In genomic region chr9:118595719-118596305, GRCh38 we compare ENCODE assay signal across 8 cellular contexts.
DNase-seq lines count a peak whose midpoint lies in the region; ATAC-seq and TF ChIP-seq lines count a peak whose summit lies in the region.

No MANE protein-coding gene starts in this region.

- no peak overlapping the region for H3K9ac ChIP-seq in H9 (ENCODE audit: extremely low read depth, insufficient read length, low read length)

- no peaks in the 10 kb centered on the region for H3K4me1 ChIP-seq in H9 (ENCODE audit: insufficient read depth, low read length)
- no peaks in the 10 kb centered on the region for H3K4me1 ChIP-seq in OCI-LY7 (ENCODE audit: insufficient read depth, low read length, poor library complexity, severe bottlenecking)

- no peaks in the 10 kb centered on the region for H3K23me2 ChIP-seq in H9 (ENCODE audit: insufficient read length, low read depth, low read length, poor library complexity, severe bottlenecking)

- H3K9me3 ChIP-seq in H9 (ENCODE audit: control insufficient read depth, low read depth, low read length), result no peaks in the 10 kb centered on the region
- no peaks in the 10 kb centered on the region for H3K9me3 ChIP-seq in OCI-LY7 (ENCODE audit: low read length)

- no TSS peak for BruUV-seq in OCI-LY7 (replicated peaks; lab: Mats Ljungman, UMichigan)

- WGBS in H9 (ENCODE audit: extremely low coverage, insufficient read length, low lambda C conversion rate), result no CpG with 5 or more reads among the region's 3 CpGs

- no peak overlapping the region for H2BK12ac ChIP-seq in H9 (ENCODE audit: insufficient read length, low read depth, low read length)

- H3K4me3 Mint-ChIP-seq in H9 (no peak overlapping the region), T-cell (no peak overlapping the region)
- H3K4me3 Mint-ChIP-seq in activated CD4-positive, alpha-beta T cell treated with anti-CD3 and anti-CD28 coated beads, Interleukin-2, amount 10 ng/mL, durations not matched to agents 7 days and 5 days, result no peak overlapping the region

- H4K5ac ChIP-seq in H9 (ENCODE audit: insufficient read length, low read depth, low read length), result no peak overlapping the region

- CTCF ChIA-PET in OCI-LY7 (lab: Charles Lee; ENCODE audit: unreplicated experiment) (no interaction called here), T-cell (lab: Charles Lee) (no interaction called here)
- CTCF ChIA-PET in activated CD4-positive, alpha-beta T cell treated with anti-CD3 and anti-CD28 coated beads, Interleukin-2, amount 10 ng/mL, durations not matched to agents 7 days and 5 days (lab: Charles Lee), result no interaction called here

- no peak overlapping the region for H4K91ac ChIP-seq in H9 (ENCODE audit: insufficient read length, low read depth, low read length)

- H2AK5ac ChIP-seq in H9 (ENCODE audit: insufficient read length, low read length), result no peak overlapping the region

- H2BK15ac ChIP-seq in H9 (ENCODE audit: low read depth, low read length), result no peak overlapping the region

- H3K79me2 ChIP-seq in H9 (ENCODE audit: insufficient read depth, low read length), result no peaks in the 10 kb centered on the region
- no peaks in the 10 kb centered on the region for H3K79me2 ChIP-seq in OCI-LY7 (ENCODE audit: insufficient read depth, low read depth, low read length)

- H2BK20ac ChIP-seq in H9 (ENCODE audit: low read depth, low read length, poor library complexity, severe bottlenecking), result no peak overlapping the region

- no peak overlapping the region for H2AFZ ChIP-seq in H9 (ENCODE audit: low read length)
- H2AFZ ChIP-seq in OCI-LY7 (ENCODE audit: low read length), result no peak overlapping the region

- H2BK120ac ChIP-seq in H9 (ENCODE audit: low read depth, low read length, poor library complexity, severe bottlenecking), result no peak overlapping the region

- H4K8ac ChIP-seq in H9 (replicated peaks; ENCODE audit: insufficient read length, low read depth, low read length), result no peak overlapping the region

- H3K18ac ChIP-seq in H9 (ENCODE audit: insufficient read length, low read depth, low read length), result no peak overlapping the region

- no peaks in the 10 kb centered on the region for H4K20me1 ChIP-seq in H9 (ENCODE audit: control insufficient read depth, insufficient read depth, insufficient read length)
- no peaks in the 10 kb centered on the region for H4K20me1 ChIP-seq in OCI-LY7 (ENCODE audit: insufficient read depth, low read length)

- no peak overlapping the region for H2BK5ac ChIP-seq in H9 (ENCODE audit: insufficient read length, low read length)

- H3K9me3 Mint-ChIP-seq in H9 (no peaks in the 10 kb centered on the region), T-cell (peaks cover 0 to 11% (median 0%) of the 10 kb centered on the region in 3 donors)
- no peaks in the 10 kb centered on the region for H3K9me3 Mint-ChIP-seq in activated CD4-positive, alpha-beta T cell treated with anti-CD3 and anti-CD28 coated beads, Interleukin-2, amount 10 ng/mL, durations not matched to agents 7 days and 5 days

- H3K4me2 ChIP-seq in H9 (ENCODE audit: insufficient read depth, insufficient read length, low read length) (no peak overlapping the region), OCI-LY7 (ENCODE audit: low read length) (no peak overlapping the region)

- POLR2A ChIA-PET in OCI-LY7 (lab: Charles Lee), result interaction anchor here (0.6 kb wide), 1 partner anchor 1112 kb away, joined by 4 read pairs; no protein-coding TSS in a partner anchor
- POLR2A ChIA-PET in T-cell (lab: Charles Lee), result no interaction called here
- POLR2A ChIA-PET in activated CD4-positive, alpha-beta T cell treated with anti-CD3 and anti-CD28 coated beads, Interleukin-2, amount 10 ng/mL, durations not matched to agents 7 days and 5 days (lab: Charles Lee), result no interaction called here

- H3K36me3 Mint-ChIP-seq in H9 (ENCODE audit: insufficient read depth in 1 of 3, low read depth in 3 of 3) (no peaks in the 10 kb centered on the region), T-cell (no peaks in the 10 kb centered on the region)
- H3K36me3 Mint-ChIP-seq in activated CD4-positive, alpha-beta T cell treated with anti-CD3 and anti-CD28 coated beads, Interleukin-2, amount 10 ng/mL, durations not matched to agents 7 days and 5 days (ENCODE audit: low read depth), result no peaks in the 10 kb centered on the region

- H3K27ac ChIP-seq in H9 (ENCODE audit: insufficient read length, low read depth, low read length) (no peak overlapping the region), OCI-LY7 (ENCODE audit: low read depth, low read length, poor library complexity, severe bottlenecking) (no peak overlapping the region)

- H3K79me1 ChIP-seq in H9 (ENCODE audit: insufficient read depth, low read depth, low read length, poor library complexity, severe bottlenecking), result no peaks in the 10 kb centered on the region

- H3K36me3 ChIP-seq in OCI-LY7 (ENCODE audit: insufficient read depth, low read length), result no peaks in the 10 kb centered on the region

- H3K27me3 ChIP-seq in H9 (ENCODE audit: insufficient read depth, low read length), result no peaks in the 10 kb centered on the region

- no peak overlapping the region for H3K14ac ChIP-seq in H9 (ENCODE audit: insufficient read depth, low read length)

- TF ChIP-seq CTCF in H9 (conservative IDR thresholded peaks at IDR 0.05) (peak; percentile 77), OCI-LY7 (conservative IDR thresholded peaks at IDR 0.05; ENCODE audit: low read length) (peak; percentile 42)

- ATAC-seq in T-cell (replicated peaks in 1 of 4), result no peak

- no peaks in the 10 kb centered on the region for H3K9me2 ChIP-seq in OCI-LY7 (ENCODE audit: insufficient read depth, low read length)

- H3K4me3 ChIP-seq in OCI-LY7 (ENCODE audit: low read depth, low read length, poor library complexity, severe bottlenecking), result no peak overlapping the region

- DNase-seq in A172 (ENCODE audit: low spot score) (peak; percentile 86), H9 (peak; percentile 71), OCI-LY7 (ENCODE audit: low spot score) (peak; percentile 5), fibroblast of peridontal ligament (ENCODE audit: extremely low read depth) (peak; percentile 4), renal cortical epithelial cell (ENCODE audit: low read depth) (peak; percentile 75), T-cell (no peak), NOMO-1 treated with DMSO at 0.1 percent for 48 hours (lab: John Stamatoyannopoulos, UW; ENCODE audit: unreplicated experiment) (no peak)
- no peak for DNase-seq in activated CD4-positive, alpha-beta T cell treated with anti-CD3 and anti-CD28 coated beads, Interleukin-2, amount 10 ng/mL, durations not matched to agents 7 days and 5 days

- no peak overlapping the region for H3K56ac ChIP-seq in H9 (ENCODE audit: insufficient read length, low read depth, low read length)

- H3K4me1 Mint-ChIP-seq in H9 (peaks cover 2 to 10% of the 10 kb centered on the region in 2 experiments; a peak in 3 of 4 replicates), T-cell (no peaks in the 10 kb centered on the region)
- no peaks in the 10 kb centered on the region for H3K4me1 Mint-ChIP-seq in activated CD4-positive, alpha-beta T cell treated with anti-CD3 and anti-CD28 coated beads, Interleukin-2, amount 10 ng/mL, durations not matched to agents 7 days and 5 days

- intact Hi-C loops in OCI-LY7 (cut with micrococcal nuclease; ENCODE audit: unreplicated experiment), result no loop called here

- H3T11ph ChIP-seq in H9 (ENCODE audit: low read length), result no peak overlapping the region

- H3K4ac ChIP-seq in H9 (ENCODE audit: low read depth, low read length), result no peak overlapping the region

- H3K27me3 Mint-ChIP-seq in H9 (ENCODE audit: low read depth) (no peaks in the 10 kb centered on the region), T-cell (no peaks in the 10 kb centered on the region)
- H3K27me3 Mint-ChIP-seq in activated CD4-positive, alpha-beta T cell treated with anti-CD3 and anti-CD28 coated beads, Interleukin-2, amount 10 ng/mL, durations not matched to agents 7 days and 5 days, result no peaks in the 10 kb centered on the region

- H3K27ac Mint-ChIP-seq in H9 (peak overlapping the region in 1 of 3 experiments; percentile 13; a peak in 1 of 7 replicates), T-cell (no peak overlapping the region)
- no peak overlapping the region for H3K27ac Mint-ChIP-seq in activated CD4-positive, alpha-beta T cell treated with anti-CD3 and anti-CD28 coated beads, Interleukin-2, amount 10 ng/mL, durations not matched to agents 7 days and 5 days

- no peak overlapping the region for H3K23ac ChIP-seq in H9 (ENCODE audit: insufficient read length, low read depth, low read length)

Comparison
In these comparisons a context has a peak if more than half of its experiments do, and no peak if none do; other contexts are left out.
1. DNase-seq: peak in A172 (single experiment), H9 (single experiment), OCI-LY7 (single experiment), fibroblast of peridontal ligament (single experiment) and renal cortical epithelial cell (single experiment); none in T-cell (0 of 34), activated CD4-positive, alpha-beta T cell treated with anti-CD3 and anti-CD28 coated beads, Interleukin-2, amount 10 ng/mL, durations not matched to agents 7 days and 5 days (single experiment) and NOMO-1 treated with DMSO at 0.1 percent for 48 hours (single experiment).